ENCODE assay signal across 1 cellular context in the genomic region with DNA sequence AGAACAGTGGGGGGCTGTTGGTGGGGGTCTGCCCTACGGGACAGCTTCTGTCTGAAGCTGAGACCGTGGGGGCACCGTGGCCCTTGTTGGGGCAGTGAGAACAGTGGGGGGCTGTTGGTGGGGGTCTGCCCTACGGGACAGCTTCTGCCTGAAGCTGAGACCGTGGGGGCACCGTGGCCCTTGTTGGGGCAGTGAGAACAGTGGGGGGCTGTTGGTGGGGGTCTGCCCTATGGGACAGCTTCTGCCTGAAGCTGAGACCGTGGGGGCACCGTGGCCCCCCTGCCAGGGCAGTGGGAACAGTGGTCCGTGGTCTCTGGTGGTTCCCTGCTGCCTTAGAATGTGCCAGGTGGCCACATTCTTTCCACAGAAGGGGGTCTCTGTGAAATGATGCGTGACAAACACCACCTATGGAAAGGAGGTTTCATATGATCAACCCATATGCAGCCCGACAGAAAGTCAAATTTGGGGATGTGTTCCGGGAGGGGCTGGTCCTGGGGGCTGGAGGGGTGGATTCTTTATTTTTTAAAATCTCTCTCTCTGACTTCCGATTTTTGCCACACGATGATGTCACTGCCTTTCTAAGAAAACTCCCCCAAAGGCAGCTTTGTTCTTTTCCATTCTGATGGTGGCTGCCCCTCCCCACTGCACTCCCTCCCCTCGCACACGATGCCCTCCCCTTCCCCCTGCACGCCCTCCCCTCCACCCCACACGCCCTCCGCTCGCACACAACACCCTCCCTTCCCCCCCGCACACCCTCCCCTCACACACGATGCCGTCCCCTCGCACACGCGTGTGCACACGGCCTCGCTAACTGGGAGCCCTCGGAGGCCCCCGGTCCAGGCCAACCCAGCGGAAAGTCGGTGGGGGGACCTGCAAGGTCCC.
TF ChIP-seq lines count a peak whose summit lies in the region.

No MANE protein-coding gene starts in this region.

TF ChIP-seq in H1, 55 proteins besides CTCF, POLR2A, EP300 and RAD21:
- TF ChIP-seq E2F6 (IDR thresholded peaks at IDR 0.05) (no peak), CEBPB (IDR thresholded peaks at IDR 0.05; ENCODE audit: low read depth, low read length) (no peak), CHD2 (IDR thresholded peaks at IDR 0.05; ENCODE audit: low read length) (no peak), BCL11A (IDR thresholded peaks at IDR 0.05; ENCODE audit: low read depth in 2 of 2, low read length in 2 of 2) (no peak), SP1 (IDR thresholded peaks at IDR 0.05; ENCODE audit: low read depth, low read length) (no peak), PHF8 (conservative IDR thresholded peaks at IDR 0.05; ENCODE audit: low read depth, low read length) (no peak), SUZ12 (IDR thresholded peaks at IDR 0.05; ENCODE audit: low read length) (no peak), NRF1 (IDR thresholded peaks at IDR 0.05; ENCODE audit: low read depth, low read length) (no peak), RXRA (IDR thresholded peaks at IDR 0.05; ENCODE audit: insufficient read depth, low read depth, low read length) (no peak), KDM4A (IDR thresholded peaks at IDR 0.05; ENCODE audit: low read depth, low read length, severe bottlenecking) (no peak)
TF ChIP-seq in H1: peak in this region for 0.
